23 cellular contexts compared by ENCODE assay signal in the genomic region with DNA sequence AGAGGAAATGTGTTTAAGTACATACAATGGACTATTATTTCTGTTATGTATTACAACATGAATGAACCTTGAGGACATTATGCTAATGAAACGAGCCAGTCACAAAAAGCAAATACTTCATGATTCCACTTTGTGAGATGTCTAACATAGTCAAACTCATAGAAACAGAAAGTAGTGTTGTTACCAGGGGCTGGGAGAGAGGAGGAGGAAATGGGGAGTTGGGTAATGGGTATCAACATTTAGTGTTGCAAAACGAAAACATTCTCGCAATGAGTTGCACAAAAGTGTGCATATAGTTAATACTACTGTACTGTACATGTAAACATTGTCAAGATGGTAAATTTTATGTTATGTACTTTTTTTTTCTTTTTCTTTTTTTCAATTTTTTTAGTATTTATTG.
DNase-seq lines count a peak whose midpoint lies in the region; ATAC-seq and TF ChIP-seq lines count a peak whose summit lies in the region.
"Had no signal": no experiment of that assay in that cellular context is flagged by ENCODE, and none has a peak within 500 bp of the region (broad histone marks: within the 10 kb centered on the region; RNA-seq: fewer than 3 reads in every experiment).

No MANE protein-coding gene starts in this region.

- TF ChIP-seq CTCF in upper lobe of right lung (IDR thresholded peaks at IDR 0.05) = no peak

- peak; percentile 91 for ATAC-seq in upper lobe of right lung
- ATAC-seq in naive thymus-derived CD4-positive, alpha-beta T cell = no peak
- ATAC-seq: A549, HepG2, T-cell had no signal

- no peak overlapping the region for H3K27ac Mint-ChIP-seq in naive thymus-derived CD4-positive, alpha-beta T cell
- H3K27ac Mint-ChIP-seq: T-cell had no signal

- peak; percentile 51 for DNase-seq in HuH-7 (ENCODE audit: low spot score)
- DNase-seq in NOMO-1 (lab: John Stamatoyannopoulos, UW; ENCODE audit: unreplicated experiment in 2 of 2) = peak; percentile 35 to 88
- peak; percentile 32 for DNase-seq in SKM-1 treated with dmso at 0.1 percent for 144 hours (lab: John Stamatoyannopoulos, UW; ENCODE audit: unreplicated experiment)
- no peak for DNase-seq in upper lobe of right lung
- DNase-seq in activated effector memory CD4-positive, alpha-beta T cell treated with anti-CD3 and anti-CD28 coated beads, Interleukin-2, amount 50 U/mL, for 16 hours = no peak
- no peak for DNase-seq in NCI-H1092 (lab: John Stamatoyannopoulos, UW)
- no peak for DNase-seq in naive thymus-derived CD4-positive, alpha-beta T cell
- DNase-seq: BE2C, EL, GF-D8, KG1, NCI-H1417, NCI-H187, NCI-H2107, NCI-H510A, NCI-H82, PC-9, RPMI8226, SHP77 treated with DMSO at 0.1 percent for 48 hours, SK-N-SH, T-cell had no signal

- H3K4me3 ChIP-seq in upper lobe of right lung = no peak overlapping the region
- no peak overlapping the region for H3K4me3 ChIP-seq in naive thymus-derived CD4-positive, alpha-beta T cell (ENCODE audit: low read length)
- H3K4me3 ChIP-seq: A549, PC-9 had no signal

- peaks cover 0 to 5% (median 0%) of the 10 kb centered on the region in 5 donors for H3K36me3 Mint-ChIP-seq in naive thymus-derived CD4-positive, alpha-beta T cell
- H3K36me3 Mint-ChIP-seq: T-cell had no signal

- H3K4me1 Mint-ChIP-seq in naive thymus-derived CD4-positive, alpha-beta T cell = no peaks in the 10 kb centered on the region
- H3K4me1 Mint-ChIP-seq: T-cell had no signal

- intact Hi-C loops in upper lobe of right lung (cut with DNase I) = no loop called here
- intact Hi-C loops in naive thymus-derived CD4-positive, alpha-beta T cell (cut with micrococcal nuclease) = no loop called here

- no peaks in the 10 kb centered on the region for H3K36me3 ChIP-seq in upper lobe of right lung
- H3K36me3 ChIP-seq in naive thymus-derived CD4-positive, alpha-beta T cell (ENCODE audit: control insufficient read depth in 2 of 3, insufficient read depth in 3 of 3, low read length in 3 of 3) = no peaks in the 10 kb centered on the region
- H3K36me3 ChIP-seq: BE2C had no signal

- H3K9me3 ChIP-seq in upper lobe of right lung = no peaks in the 10 kb centered on the region
- H3K9me3 ChIP-seq in naive thymus-derived CD4-positive, alpha-beta T cell (ENCODE audit: control insufficient read depth in 2 of 3, low read length in 3 of 3) = no peaks in the 10 kb centered on the region
- H3K9me3 ChIP-seq: A549, BE2C, SK-N-SH had no signal

- H3K9me3 Mint-ChIP-seq in naive thymus-derived CD4-positive, alpha-beta T cell = peaks cover 0 to 13% (median 6%) of the 10 kb centered on the region in 11 donors

- POLR2A ChIA-PET in naive thymus-derived CD4-positive, alpha-beta T cell (lab: Charles Lee) = no interaction called here

- no peaks in the 10 kb centered on the region for H3K4me1 ChIP-seq in upper lobe of right lung
- no peaks in the 10 kb centered on the region for H3K4me1 ChIP-seq in naive thymus-derived CD4-positive, alpha-beta T cell (ENCODE audit: control insufficient read depth in 2 of 2, insufficient read depth in 2 of 2, low read length in 2 of 2)
- H3K4me1 ChIP-seq: A549, BE2C had no signal

- CTCF ChIA-PET in naive thymus-derived CD4-positive, alpha-beta T cell (lab: Charles Lee) = no interaction called here

- no peaks in the 10 kb centered on the region for H3K27me3 ChIP-seq in upper lobe of right lung
- H3K27me3 ChIP-seq in naive thymus-derived CD4-positive, alpha-beta T cell (ENCODE audit: control insufficient read depth in 2 of 2, insufficient read depth in 2 of 2, low read length in 2 of 2) = no peaks in the 10 kb centered on the region
- H3K27me3 ChIP-seq: BE2C had no signal

- H3K27ac ChIP-seq in upper lobe of right lung = no peak overlapping the region
- H3K27ac ChIP-seq in naive thymus-derived CD4-positive, alpha-beta T cell (ENCODE audit: low read depth, low read length) = no peak overlapping the region
- H3K27ac ChIP-seq: A549, PC-9 had no signal

- peaks cover 0 to 10% (median 0%) of the 10 kb centered on the region in 5 donors for H3K27me3 Mint-ChIP-seq in naive thymus-derived CD4-positive, alpha-beta T cell

- no peak overlapping the region for H3K4me3 Mint-ChIP-seq in naive thymus-derived CD4-positive, alpha-beta T cell
- H3K4me3 Mint-ChIP-seq: T-cell had no signal

Comparison
In these comparisons a context has a peak if more than half of its experiments do, and no peak if none do; other contexts are left out.
1. DNase-seq: peak in HuH-7 (single experiment), NOMO-1 (2 of 2) and SKM-1 treated with dmso at 0.1 percent for 144 hours (single experiment); none in upper lobe of right lung (single experiment), activated effector memory CD4-positive, alpha-beta T cell treated with anti-CD3 and anti-CD28 coated beads, Interleukin-2, amount 50 U/mL, for 16 hours (single experiment), NCI-H1092 (single experiment) and naive thymus-derived CD4-positive, alpha-beta T cell (0 of 9).